Comparison of ENCODE assay signal across 8 cellular contexts in genomic region chr7:80699030-80699638, GRCh38.
DNase-seq lines count a peak whose midpoint lies in the region; ATAC-seq and TF ChIP-seq lines count a peak whose summit lies in the region.

No MANE protein-coding gene starts in this region.

- ATAC-seq in gastroesophageal sphincter (no peak), HG03521 (IDR thresholded peaks at IDR 0.05; ENCODE audit: unreplicated experiment) (no peak)

- no peak overlapping the region for H4K91ac ChIP-seq in H9 (ENCODE audit: insufficient read length, low read depth, low read length)

- no peaks in the 10 kb centered on the region for H3K27me3 Mint-ChIP-seq in H9 (ENCODE audit: low read depth)

- no peaks in the 10 kb centered on the region for H3K23me2 ChIP-seq in H9 (ENCODE audit: insufficient read length, low read depth, low read length, poor library complexity, severe bottlenecking)

- peaks cover 0 to 5% (median 0%) of the 10 kb centered on the region in 3 experiments; a peak in 1 of 7 replicates for H3K36me3 Mint-ChIP-seq in H9 (ENCODE audit: insufficient read depth in 1 of 3, low read depth in 3 of 3)

- no peak overlapping the region for H3K27ac Mint-ChIP-seq in H9

- no peak overlapping the region for H2BK5ac ChIP-seq in H9 (ENCODE audit: insufficient read length, low read length)

- H3T11ph ChIP-seq in H9 (ENCODE audit: low read length), result no peak overlapping the region

- H3K4me1 Mint-ChIP-seq in H9, result 0 out of 4 replicates have a peak, but pooled peaks cover 0 to 3% of the 10 kb centered on the region in 2 experiments

- H3K9me3 Mint-ChIP-seq in H9, result peaks cover 5 to 6% of the 10 kb centered on the region in 2 experiments; a peak in 2 of 5 replicates

- no peak overlapping the region for H3K4me2 ChIP-seq in H9 (ENCODE audit: insufficient read depth, insufficient read length, low read length)

- no peaks in the 10 kb centered on the region for H3K4me1 ChIP-seq in H9 (ENCODE audit: insufficient read depth, low read length)
- H3K4me1 ChIP-seq in gastroesophageal sphincter, result peaks cover 4 to 20% (median 11%) of the 10 kb centered on the region in 3 donors

- TF ChIP-seq CTCF in GM10266 (IDR thresholded peaks at IDR 0.05; ENCODE audit: control insufficient read depth, insufficient read depth, low read depth, missing control alignments) (peak; percentile 54), H9 (conservative IDR thresholded peaks at IDR 0.05) (peak; percentile 80), gastroesophageal sphincter (IDR thresholded peaks at IDR 0.05) (peak; percentile 66 to 88 (median 74)), retinal pigment epithelial cell (conservative IDR thresholded peaks at IDR 0.05; ENCODE audit: low read depth, low read length) (peak; percentile 43)

- H3K56ac ChIP-seq in H9 (ENCODE audit: insufficient read length, low read depth, low read length), result no peak overlapping the region

- no peak overlapping the region for H2BK12ac ChIP-seq in H9 (ENCODE audit: insufficient read length, low read depth, low read length)

- no peaks in the 10 kb centered on the region for H3K79me1 ChIP-seq in H9 (ENCODE audit: insufficient read depth, low read depth, low read length, poor library complexity, severe bottlenecking)

- H3K9ac ChIP-seq in H9 (ENCODE audit: extremely low read depth, insufficient read length, low read length) (no peak overlapping the region), SK-N-MC (ENCODE audit: insufficient read length) (peak overlapping the region; percentile 41)

- no peak overlapping the region for H3K4me3 Mint-ChIP-seq in H9

- H4K5ac ChIP-seq in H9 (ENCODE audit: insufficient read length, low read depth, low read length), result no peak overlapping the region

- H2BK20ac ChIP-seq in H9 (ENCODE audit: low read depth, low read length, poor library complexity, severe bottlenecking), result no peak overlapping the region

- no peak overlapping the region for H2BK120ac ChIP-seq in H9 (ENCODE audit: low read depth, low read length, poor library complexity, severe bottlenecking)

- no peak overlapping the region for H3K27ac ChIP-seq in H9 (ENCODE audit: insufficient read length, low read depth, low read length)
- no peak overlapping the region for H3K27ac ChIP-seq in SK-N-MC
- peak overlapping the region in 2 of 4 donors; percentile 30 to 31 for H3K27ac ChIP-seq in gastroesophageal sphincter

- no peak overlapping the region for H3K18ac ChIP-seq in H9 (ENCODE audit: insufficient read length, low read depth, low read length)

- H2BK15ac ChIP-seq in H9 (ENCODE audit: low read depth, low read length), result no peak overlapping the region

- no peak overlapping the region for H2AK5ac ChIP-seq in H9 (ENCODE audit: insufficient read length, low read length)

- no peak overlapping the region for H2AFZ ChIP-seq in H9 (ENCODE audit: low read length)

- H3K23ac ChIP-seq in H9 (ENCODE audit: insufficient read length, low read depth, low read length), result no peak overlapping the region

- H3K4me3 ChIP-seq in SK-N-MC (no peak overlapping the region), gastroesophageal sphincter (no peak overlapping the region), retinal pigment epithelial cell (ENCODE audit: low read length) (no peak overlapping the region)

- DNase-seq in GM10266 (ENCODE audit: extremely low spot score) (peak; percentile 5), H9 (no peak), NCI-H1048 (lab: John Stamatoyannopoulos, UW) (peak; percentile 35), SK-N-MC (ENCODE audit: low read depth, low spot score) (peak; percentile 87), retinal pigment epithelial cell (ENCODE audit: low read depth) (no peak)
- DNase-seq in activated naive CD4-positive, alpha-beta T cell treated with Interleukin-2 at 50 U/mL for 16 hours, result no peak

- H3K79me2 ChIP-seq in H9 (ENCODE audit: insufficient read depth, low read length), result no peaks in the 10 kb centered on the region

- no peaks in the 10 kb centered on the region for H4K20me1 ChIP-seq in H9 (ENCODE audit: control insufficient read depth, insufficient read depth, insufficient read length)

- H3K27me3 ChIP-seq in H9 (ENCODE audit: insufficient read depth, low read length) (no peaks in the 10 kb centered on the region), gastroesophageal sphincter (no peaks in the 10 kb centered on the region)

- no peak for TF ChIP-seq POLR2A in gastroesophageal sphincter (IDR thresholded peaks at IDR 0.05)

- no CpG with 5 or more reads among the region's 5 CpGs for WGBS in H9 (ENCODE audit: extremely low coverage, insufficient read length, low lambda C conversion rate)
- 17 to 20% methylated on average over 5 of the region's 5 CpGs for WGBS in gastroesophageal sphincter (ENCODE audit: low coverage in 1 of 2), 2 donors

- H3K36me3 ChIP-seq in SK-N-MC (ENCODE audit: insufficient read depth, low read length) (no peaks in the 10 kb centered on the region), gastroesophageal sphincter (no peaks in the 10 kb centered on the region)

- H3K9me3 ChIP-seq in H9 (ENCODE audit: control insufficient read depth, low read depth, low read length) (no peaks in the 10 kb centered on the region), SK-N-MC (ENCODE audit: low read depth, low read length) (no peaks in the 10 kb centered on the region; the same call in 1 of the 2 replicates), gastroesophageal sphincter (peaks cover 0 to 8% (median 0%) of the 10 kb centered on the region in 3 donors)

- no peak overlapping the region for H3K4ac ChIP-seq in H9 (ENCODE audit: low read depth, low read length)

- no peak for TF ChIP-seq EP300 in gastroesophageal sphincter (IDR thresholded peaks at IDR 0.05)

- no peak overlapping the region for H3K14ac ChIP-seq in H9 (ENCODE audit: insufficient read depth, low read length)

- no peak overlapping the region for H4K8ac ChIP-seq in H9 (replicated peaks; ENCODE audit: insufficient read length, low read depth, low read length)

Comparison
In these comparisons a context has a peak if more than half of its experiments do, and no peak if none do; other contexts are left out.
1. DNase-seq: peak in GM10266 (single experiment), NCI-H1048 (single experiment) and SK-N-MC (single experiment); none in H9 (single experiment), retinal pigment epithelial cell (single experiment) and activated naive CD4-positive, alpha-beta T cell treated with Interleukin-2 at 50 U/mL for 16 hours (single experiment).
2. Peak in every context shown above with its lines, with median percentiles within 50 percentile points of each other: CTCF ChIP-seq.